10 cellular contexts compared by ENCODE assay signal in the genomic region with DNA sequence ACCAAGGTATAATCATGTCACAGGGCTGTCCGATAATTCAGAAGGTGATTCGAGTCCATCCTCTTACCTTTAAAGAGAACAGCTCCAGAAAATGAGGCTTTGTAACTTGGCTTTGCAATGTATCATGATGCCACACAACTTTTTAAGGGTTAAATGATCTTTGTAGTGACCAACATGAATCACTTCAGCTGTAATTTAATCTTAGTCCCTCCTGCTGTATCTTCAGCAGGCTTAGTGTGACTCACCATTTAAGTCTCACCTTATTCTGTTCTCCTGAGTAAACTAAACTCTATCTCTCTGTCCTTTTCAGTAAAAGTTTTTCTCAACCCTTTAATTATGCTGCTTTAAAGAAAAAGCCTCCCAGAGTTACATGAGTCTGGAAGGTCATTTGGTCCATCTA. TPM values are rescaled to one million over a fixed set of nuclear protein-coding genes. Genes with fewer than 3 reads are reported as not detected.
DNase-seq lines count a peak whose midpoint lies in the region; ATAC-seq, FAIRE-seq and TF ChIP-seq lines count a peak whose summit lies in the region.
"Had no signal": no experiment of that assay in that cellular context is flagged by ENCODE, and none has a peak within 500 bp of the region (broad histone marks: within the 10 kb centered on the region; RNA-seq: fewer than 3 reads in every experiment).

No MANE protein-coding gene starts in this region.

- no peak for DNase-seq in CD4-positive, CD25-positive, alpha-beta regulatory T cell
- no peak for DNase-seq in H54 (ENCODE audit: insufficient read length, low spot score)
- DNase-seq in activated CD8-positive, alpha-beta T cell treated with anti-CD3 and anti-CD28 coated beads for 36 hours, result no peak
- DNase-seq in keratinocyte (ENCODE audit: low read depth, low spot score), result peak; percentile 15
- no peak for DNase-seq in ureter (ENCODE audit: low spot score)
- no peak for DNase-seq in NOMO-1 treated with DMSO at 0.1 percent for 48 hours (lab: John Stamatoyannopoulos, UW; ENCODE audit: unreplicated experiment)
- no peak for DNase-seq in stimulated activated naive CD4-positive, alpha-beta T cell treated with Interleukin-2 at 50 U/mL for 16 hours (lab: John Stamatoyannopoulos, UW)
- no peak for DNase-seq in GM12892 (ENCODE audit: insufficient read length)
- DNase-seq: Caco-2 had no signal

- no peaks in the 10 kb centered on the region for H4K20me1 ChIP-seq in keratinocyte (ENCODE audit: control insufficient read depth, extremely low read depth, insufficient read depth, low read length)

- H3K9me1 ChIP-seq in keratinocyte (ENCODE audit: control insufficient read depth, extremely low read depth, insufficient read depth, low read length), result peaks cover 2% of the 10 kb centered on the region

- H3K4me3 Mint-ChIP-seq in CD4-positive, CD25-positive, alpha-beta regulatory T cell, result peak overlapping the region in 3 of 4 donors; percentile 90 to 97 (median 93)
- H3K4me3 Mint-ChIP-seq in activated CD8-positive, alpha-beta T cell treated with anti-CD3 and anti-CD28 coated beads for 36 hours, result peak overlapping the region; percentile 93

- FAIRE-seq in H54 (lab: Jason Lieb, UNC) (peak; percentile 55), keratinocyte (lab: Jason Lieb, UNC) (peak; percentile 83), GM12892 (lab: Jason Lieb, UNC) (no peak)
- FAIRE-seq: endometrium had no signal

- no peaks in the 10 kb centered on the region for H3K79me2 ChIP-seq in keratinocyte (ENCODE audit: control insufficient read depth, insufficient read depth, low read length)

- peaks cover 4% of the 10 kb centered on the region for H3K27me3 Mint-ChIP-seq in CD4-positive, CD25-positive, alpha-beta regulatory T cell
- H3K27me3 Mint-ChIP-seq in activated CD8-positive, alpha-beta T cell treated with anti-CD3 and anti-CD28 coated beads for 36 hours, result no peaks in the 10 kb centered on the region

- TF ChIP-seq CTCF in activated CD8-positive, alpha-beta T cell treated with anti-CD3 and anti-CD28 coated beads for 36 hours (IDR thresholded peaks at IDR 0.05), result no peak
- TF ChIP-seq CTCF in keratinocyte (optimal IDR thresholded peaks at IDR 0.05 in 1 of 3, IDR thresholded peaks at IDR 0.05 in 1 of 3, conservative IDR thresholded peaks at IDR 0.05 in 1 of 3; ENCODE audit: extremely low read depth in 1 of 3, insufficient read depth in 2 of 3, low read length in 3 of 3), result no peak

- peaks cover 12 to 53% (median 41%) of the 10 kb centered on the region in 4 donors for H3K4me1 Mint-ChIP-seq in CD4-positive, CD25-positive, alpha-beta regulatory T cell
- H3K4me1 Mint-ChIP-seq in activated CD8-positive, alpha-beta T cell treated with anti-CD3 and anti-CD28 coated beads for 36 hours (ENCODE audit: low read depth), result peaks cover 47% of the 10 kb centered on the region

- H3K36me3 Mint-ChIP-seq in CD4-positive, CD25-positive, alpha-beta regulatory T cell, result no peaks in the 10 kb centered on the region
- no peaks in the 10 kb centered on the region for H3K36me3 Mint-ChIP-seq in activated CD8-positive, alpha-beta T cell treated with anti-CD3 and anti-CD28 coated beads for 36 hours (ENCODE audit: low read depth)

- H3K4me3 ChIP-seq in CD4-positive, CD25-positive, alpha-beta regulatory T cell (ENCODE audit: low read depth, low read length), result peak overlapping the region; percentile 43
- H3K4me3 ChIP-seq in keratinocyte (ENCODE audit: control insufficient read depth in 2 of 3, extremely low read depth in 1 of 3, insufficient read depth in 2 of 3, low read depth in 1 of 3, low read length in 3 of 3), result no peak overlapping the region

- H3K36me3 ChIP-seq in CD4-positive, CD25-positive, alpha-beta regulatory T cell (ENCODE audit: control insufficient read depth, insufficient read depth, low read length), result no peaks in the 10 kb centered on the region
- no peaks in the 10 kb centered on the region for H3K36me3 ChIP-seq in keratinocyte (ENCODE audit: control insufficient read depth in 2 of 2, extremely low read depth in 1 of 2, insufficient read depth in 2 of 2, low read length in 2 of 2)

- H2AFZ ChIP-seq in keratinocyte (ENCODE audit: control insufficient read depth, low read length), result no peak overlapping the region

- CTCF ChIA-PET in activated CD8-positive, alpha-beta T cell treated with anti-CD3 and anti-CD28 coated beads for 36 hours (lab: Charles Lee), result interaction anchor here (0.9 to 1.8 kb wide), 5 partner anchors 15 to 117 kb away, joined by 3 to 6 read pairs (median 3); no protein-coding TSS in a partner anchor

- ATAC-seq in CD4-positive, CD25-positive, alpha-beta regulatory T cell (ENCODE audit: low read depth in 2 of 2), result peak in 1 of 2 donors; percentile 14
- ATAC-seq in activated CD8-positive, alpha-beta T cell treated with anti-CD3 and anti-CD28 coated beads for 36 hours, result peak; percentile 14

- no peak overlapping the region for H3K4me2 ChIP-seq in keratinocyte (ENCODE audit: control insufficient read depth, extremely low read depth, insufficient read depth, low read depth, low read length)

- peaks cover 49% of the 10 kb centered on the region for H3K4me1 ChIP-seq in CD4-positive, CD25-positive, alpha-beta regulatory T cell (ENCODE audit: control insufficient read depth, insufficient read depth, low read length, poor library complexity, severe bottlenecking)
- H3K4me1 ChIP-seq in keratinocyte (ENCODE audit: control insufficient read depth, extremely low read depth, insufficient read depth, low read length), result peaks cover 26% of the 10 kb centered on the region
- H3K4me1 ChIP-seq: Caco-2 had no signal

- H3K9ac ChIP-seq in keratinocyte (ENCODE audit: control insufficient read depth, extremely low read depth, insufficient read depth, low read length), result no peak overlapping the region

- dilution Hi-C loops in keratinocyte (cut with MboI; ENCODE audit: extremely low pct_ligation_motif_present, low sequenced_read_pairs), result no loop called here

- POLR2A ChIA-PET in activated CD8-positive, alpha-beta T cell treated with anti-CD3 and anti-CD28 coated beads for 36 hours (lab: Charles Lee), result interaction anchor here (1.3 kb wide), 1 partner anchor 9 kb away, joined by 4 read pairs; no protein-coding TSS in a partner anchor

- no peaks in the 10 kb centered on the region for H3K27me3 ChIP-seq in CD4-positive, CD25-positive, alpha-beta regulatory T cell (ENCODE audit: control insufficient read depth, insufficient read depth, low read length)
- no peaks in the 10 kb centered on the region for H3K27me3 ChIP-seq in keratinocyte (ENCODE audit: control insufficient read depth, extremely low read depth, insufficient read depth, low read length)

- peaks cover 0 to 1% (median 0%) of the 10 kb centered on the region in 7 donors for H3K9me3 Mint-ChIP-seq in CD4-positive, CD25-positive, alpha-beta regulatory T cell
- peaks cover 9% of the 10 kb centered on the region for H3K9me3 Mint-ChIP-seq in activated CD8-positive, alpha-beta T cell treated with anti-CD3 and anti-CD28 coated beads for 36 hours

- peak overlapping the region; percentile 78 for H3K27ac ChIP-seq in CD4-positive, CD25-positive, alpha-beta regulatory T cell (ENCODE audit: insufficient read depth, low read length, poor library complexity, severe bottlenecking)
- H3K27ac ChIP-seq in keratinocyte (ENCODE audit: control insufficient read depth, insufficient read depth, low read length), result no peak overlapping the region

- TF ChIP-seq POLR2A in H54 (IDR thresholded peaks at IDR 0.05; ENCODE audit: low read depth, low read length) (no peak), GM12892 (IDR thresholded peaks at IDR 0.05; ENCODE audit: low read depth, low read length) (no peak)

- H3K27ac Mint-ChIP-seq in CD4-positive, CD25-positive, alpha-beta regulatory T cell, result peak overlapping the region in 2 of 3 donors; percentile 95 to 99
- peak overlapping the region; percentile 98 for H3K27ac Mint-ChIP-seq in activated CD8-positive, alpha-beta T cell treated with anti-CD3 and anti-CD28 coated beads for 36 hours

- intact Hi-C loops in activated CD8-positive, alpha-beta T cell treated with anti-CD3 and anti-CD28 coated beads for 36 hours (cut with micrococcal nuclease), result no loop called here

- H3K9me3 ChIP-seq in CD4-positive, CD25-positive, alpha-beta regulatory T cell (ENCODE audit: control insufficient read depth in 2 of 2, low read length in 2 of 2), result no peaks in the 10 kb centered on the region
- H3K9me3 ChIP-seq in keratinocyte (ENCODE audit: control insufficient read depth, low read depth, low read length), result no peaks in the 10 kb centered on the region
- H3K9me3 ChIP-seq: Caco-2 had no signal

RNA-seq across cellular contexts. Expression of a gene that starts 1.9 kb away (rescaled TPM):
- total RNA-seq in CD4-positive, CD25-positive, alpha-beta regulatory T cell, result 17.2 TPM
- polyA plus RNA-seq in CD4-positive, CD25-positive, alpha-beta regulatory T cell, result 10 to 100 TPM in 1 of 4 donors, 1 to 10 TPM in 3; 3.9 to 10.9 (median 6.0) TPM
- 10 to 100 TPM; 18.6 to 20.4 TPM for total RNA-seq in activated CD8-positive, alpha-beta T cell treated with anti-CD3 and anti-CD28 coated beads for 36 hours
- polyA plus RNA-seq in keratinocyte, result 0.64 to 3.5 TPM (median 1.1 TPM) in 3 replicates
- 0.37 TPM for polyA plus RNA-seq in keratinocyte (2011; ENCODE audit: low read depth)
- polyA plus RNA-seq in keratinocyte (2011; cell fraction: cytosol; rRNA removed), result 1.8 TPM in 2 replicates
- 2.3 and 3.0 TPM in 2 replicates for polyA plus RNA-seq in keratinocyte (2011; cell fraction: nucleus; rRNA removed)
- 0.68 and 2.4 TPM in 2 replicates for polyA plus RNA-seq in keratinocyte (2012; ENCODE audit: low replicate concordance)
- 1.8 to 4.6 TPM (median 3.2 TPM) in 3 replicates for polyA minus RNA-seq in keratinocyte
- 0.77 TPM for polyA minus RNA-seq in keratinocyte (2011; cell fraction: cytosol; rRNA and poly(A)+ RNA removed)
- 1.1 and 2.4 TPM in 2 replicates for polyA minus RNA-seq in keratinocyte (2011; cell fraction: nucleus; rRNA and poly(A)+ RNA removed)
- 10.1 TPM for total RNA-seq in ureter
- 5.1 TPM for polyA plus RNA-seq in GM12892 (2012; ENCODE audit: missing spikeins)
